Comparison of ENCODE assay signal across 8 cellular contexts in the genomic region with DNA sequence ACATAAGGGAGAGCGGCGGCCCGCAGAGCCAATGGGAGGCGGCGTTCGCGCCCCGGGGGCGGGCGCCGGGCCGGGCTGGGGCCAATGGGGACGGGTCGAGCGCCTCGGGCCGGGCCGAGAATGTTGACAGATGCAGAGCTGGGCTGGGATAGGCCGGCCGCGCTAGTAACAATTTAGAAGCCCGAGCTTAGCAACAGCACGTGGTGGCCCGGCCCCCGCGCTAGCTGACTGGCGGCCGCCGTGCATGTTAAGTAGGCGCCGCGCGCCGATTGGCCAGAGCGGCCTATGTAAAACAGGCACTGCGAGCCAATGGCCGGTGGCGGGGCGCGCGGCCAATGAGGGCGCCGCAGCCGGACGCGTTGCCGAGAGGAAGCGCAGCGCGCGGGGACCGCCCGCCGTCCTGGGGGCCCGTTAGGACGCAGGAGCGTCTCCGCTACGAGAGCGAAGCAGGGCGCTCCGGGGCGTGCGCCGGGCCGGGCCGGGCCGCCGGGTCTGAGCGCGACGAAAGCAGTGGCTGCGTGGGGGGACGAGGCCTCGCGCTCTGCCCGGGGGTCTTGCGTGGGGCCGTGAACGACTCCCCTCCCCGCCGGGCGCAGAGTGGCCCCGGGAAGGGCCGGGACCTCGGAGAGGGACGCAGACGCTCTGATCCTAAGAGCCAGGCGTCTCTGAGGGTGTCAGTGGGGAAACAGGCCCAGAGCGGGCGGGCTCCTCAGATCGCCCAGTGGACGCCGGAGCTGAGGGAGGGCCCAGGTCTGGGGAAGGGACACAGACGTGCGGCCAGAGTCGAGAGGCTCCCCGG. TPM values are rescaled to one million over a fixed set of nuclear protein-coding genes. Genes with fewer than 3 reads are reported as not detected.
DNase-seq lines count a peak whose midpoint lies in the region; ATAC-seq lines count a peak whose summit lies in the region.

No MANE protein-coding gene starts in this region.

- H3K4me1 ChIP-seq in endocrine pancreas (ENCODE audit: control insufficient read depth, insufficient read depth, low read length), result no peaks in the 10 kb centered on the region
- H3K4me1 ChIP-seq in mesenchymal stem cell (ENCODE audit: control insufficient read depth, insufficient read depth, low read depth, low read length), result peaks cover 63% of the 10 kb centered on the region

- DNase-seq in Caki2 (ENCODE audit: low read depth) (peak; percentile 99), HUDEP-2 (lab: John Stamatoyannopoulos, UW; ENCODE audit: unreplicated experiment in 76 of 76) (peak in 75 of 76 experiments; percentile 61 to 99 (median 97)), NOMO-1 treated with dmso at 0.1 percent for 144 hours (lab: John Stamatoyannopoulos, UW; ENCODE audit: unreplicated experiment) (peak; percentile 97), mesenchymal stem cell (peak; percentile 100)
- DNase-seq in activated CD8-positive, alpha-beta memory T cell treated with anti-CD3 and anti-CD28 coated beads, Interleukin-2, amount 50 U/mL, for 1 hour (ENCODE audit: extremely low read depth), result peak; percentile 93
- peak; percentile 94 for DNase-seq in stimulated activated CD8-positive, alpha-beta memory T cell treated with anti-CD3 and anti-CD28 coated beads, Interleukin-12 subunit alpha, Interleukin-12 subunit beta, amount 100 ng/mL, for 24 hours (ENCODE audit: extremely low read depth)

- H3K14ac ChIP-seq in mesenchymal stem cell (ENCODE audit: low read length in 2 of 2), result peak overlapping the region in 1 of 2 experiments; percentile 96

- H3K27me3 ChIP-seq in endocrine pancreas (ENCODE audit: control insufficient read depth, insufficient read depth, low read length) (no peaks in the 10 kb centered on the region), mesenchymal stem cell (ENCODE audit: control insufficient read depth in 1 of 2, insufficient read depth in 1 of 2, low read length in 2 of 2) (no peaks in the 10 kb centered on the region)

- H3K79me1 ChIP-seq in mesenchymal stem cell (replicated peaks; ENCODE audit: low read length, poor library complexity, severe bottlenecking), result peaks cover 13% of the 10 kb centered on the region

- H4K91ac ChIP-seq in mesenchymal stem cell (ENCODE audit: low read length), result peak overlapping the region; percentile 95

- H2AFZ ChIP-seq in mesenchymal stem cell (ENCODE audit: low read depth, low read length), result peak overlapping the region; percentile 73

- H3K23ac ChIP-seq in mesenchymal stem cell (ENCODE audit: low read length in 2 of 2), result peak overlapping the region in 1 of 2 experiments; percentile 60

- peak overlapping the region; percentile 40 for H2AK5ac ChIP-seq in mesenchymal stem cell (ENCODE audit: low read length, severe bottlenecking)

- peak overlapping the region; percentile 85 for H2BK5ac ChIP-seq in mesenchymal stem cell (ENCODE audit: low read depth, low read length, poor library complexity, severe bottlenecking)

- H4K8ac ChIP-seq in mesenchymal stem cell (ENCODE audit: low read length), result peak overlapping the region; percentile 95

- peak; percentile 84 for ATAC-seq in GM21390 (IDR thresholded peaks at IDR 0.05; ENCODE audit: unreplicated experiment)

- H3K4ac ChIP-seq in mesenchymal stem cell (ENCODE audit: low read depth in 1 of 2, low read length in 2 of 2), result peak overlapping the region; percentile 88 to 98

- H3K36me3 ChIP-seq in endocrine pancreas (ENCODE audit: control insufficient read depth, insufficient read depth, low read length), result no peaks in the 10 kb centered on the region
- H3K36me3 ChIP-seq in mesenchymal stem cell (ENCODE audit: control insufficient read depth in 1 of 2, insufficient read depth in 2 of 2, low read depth in 1 of 2, low read length in 2 of 2), result peaks cover 10 to 36% of the 10 kb centered on the region in 2 experiments

- peak overlapping the region; percentile 69 for H2BK120ac ChIP-seq in mesenchymal stem cell (ENCODE audit: low read depth, low read length)

- peak overlapping the region; percentile 85 for H3K4me2 ChIP-seq in mesenchymal stem cell (ENCODE audit: low read length, poor library complexity, severe bottlenecking)

- in situ Hi-C loops in Caki2 (cut with HindIII; ENCODE audit: low pct_unique_long_range_greater_than_20kb, low sequenced_read_pairs), result no loop called here

- H3K18ac ChIP-seq in mesenchymal stem cell (ENCODE audit: low read depth in 1 of 2, low read length in 2 of 2), result peak overlapping the region; percentile 82 to 98

- H3K9me3 ChIP-seq in endocrine pancreas (ENCODE audit: control insufficient read depth, low read length) (no peaks in the 10 kb centered on the region), mesenchymal stem cell (ENCODE audit: control insufficient read depth, low read length) (no peaks in the 10 kb centered on the region)

- peak overlapping the region; percentile 75 for H3K9ac ChIP-seq in endocrine pancreas (ENCODE audit: control insufficient read depth, insufficient read depth, low read length)
- peak overlapping the region; percentile 92 for H3K9ac ChIP-seq in mesenchymal stem cell (ENCODE audit: low read length)

- peak overlapping the region in 1 of 2 experiments; percentile 77 for H2BK12ac ChIP-seq in mesenchymal stem cell (ENCODE audit: low read length in 2 of 2)

- WGBS in mesenchymal stem cell, result 1% methylated on average over 97 of the region's 98 CpGs

- H2BK15ac ChIP-seq in mesenchymal stem cell (ENCODE audit: low read depth, poor library complexity, severe bottlenecking), result peak overlapping the region; percentile 85

- peak overlapping the region; percentile 77 for H3K27ac ChIP-seq in mesenchymal stem cell (ENCODE audit: low read length, poor library complexity, severe bottlenecking)

- no peak overlapping the region for H3K4me3 ChIP-seq in endocrine pancreas (ENCODE audit: control insufficient read depth, insufficient read depth, low read length)
- peak overlapping the region; percentile 81 to 93 for H3K4me3 ChIP-seq in mesenchymal stem cell (ENCODE audit: insufficient read depth in 1 of 2, low read depth in 1 of 2, low read length in 2 of 2)

RNA-seq across cellular contexts. Expression of gene MXD4, which starts 0.4 kb away (rescaled TPM):
- 16.2 and 20.3 TPM in 2 replicates for total RNA-seq in Caki2 (2014; rRNA removed; shearing (Covaris generic); ENCODE audit: low replicate concordance)
- 61.3 TPM for polyA plus RNA-seq in mesenchymal stem cell (2013, experiment 1 of 2)
- polyA plus RNA-seq in mesenchymal stem cell (2013, experiment 2 of 2), result 61.0 TPM

RNA-seq across cellular contexts. Expression of gene HAUS3, which starts 20.4 kb away (rescaled TPM):
- total RNA-seq in Caki2 (2014; rRNA removed; shearing (Covaris generic); ENCODE audit: low replicate concordance), result 4.2 and 8.6 TPM in 2 replicates
- polyA plus RNA-seq in mesenchymal stem cell (2013, experiment 1 of 2), result 7.1 TPM
- 7.2 TPM for polyA plus RNA-seq in mesenchymal stem cell (2013, experiment 2 of 2)

RNA-seq across cellular contexts. Expression of gene POLN, which starts 20.4 kb away (rescaled TPM):
- total RNA-seq in Caki2 (2014; rRNA removed; shearing (Covaris generic); ENCODE audit: low replicate concordance), result 0.10 and 0.58 TPM in 2 replicates
- 1.0 TPM for polyA plus RNA-seq in mesenchymal stem cell (2013, experiment 1 of 2)
- 1.1 TPM for polyA plus RNA-seq in mesenchymal stem cell (2013, experiment 2 of 2)
